Comparison of ENCODE assay signal across 13 cellular contexts in genomic region chr6:29617782-29618557, GRCh38. TPM values are rescaled to one million over a fixed set of nuclear protein-coding genes. Genes with fewer than 3 reads are reported as not detected.
DNase-seq lines count a peak whose midpoint lies in the region; ATAC-seq and TF ChIP-seq lines count a peak whose summit lies in the region.
"Had no signal": no experiment of that assay in that cellular context is flagged by ENCODE, and none has a peak within 500 bp of the region (broad histone marks: within the 10 kb centered on the region; RNA-seq: fewer than 3 reads in every experiment).

No MANE protein-coding gene starts in this region.

- no peaks in the 10 kb centered on the region for H3K9me3 Mint-ChIP-seq in activated CD4-positive, alpha-beta T cell treated with anti-CD3 and anti-CD28 coated beads for 36 hours (ENCODE audit: low read depth)
- no peaks in the 10 kb centered on the region for H3K9me3 Mint-ChIP-seq in stimulated activated effector memory CD8-positive, alpha-beta T cell treated with anti-CD3 and anti-CD28 coated beads, Interleukin-12 subunit alpha, Interleukin-12 subunit beta, amount 100 ng/mL, for 72 hours

- DNase-seq in activated CD4-positive, alpha-beta T cell treated with anti-CD3 and anti-CD28 coated beads for 36 hours: peak; percentile 26
- no peak for DNase-seq in activated CD4-positive, alpha-beta T cell treated with anti-CD3 and anti-CD28 coated beads for 48 hours
- DNase-seq in NB4 (ENCODE audit: low read depth) (no peak), choroid plexus epithelial cell (ENCODE audit: low read depth) (no peak), mucosa of descending colon (no peak), tibial nerve (ENCODE audit: low spot score in 2 of 2) (no peak)
- DNase-seq in stimulated activated effector memory CD8-positive, alpha-beta T cell treated with anti-CD3 and anti-CD28 coated beads, Interleukin-12 subunit alpha, Interleukin-12 subunit beta, amount 100 ng/mL, for 72 hours (ENCODE audit: low spot score in 2 of 2): no peak
- no peak for DNase-seq in activated T-cell treated with anti-CD3 and anti-CD28 coated beads, Interleukin-2, amount 50 U/mL, for 48 hours
- DNase-seq: DMS79, esophagus squamous epithelium, testis had no signal

- no peak overlapping the region for H3K4me3 Mint-ChIP-seq in activated CD4-positive, alpha-beta T cell treated with anti-CD3 and anti-CD28 coated beads for 36 hours
- H3K4me3 Mint-ChIP-seq in stimulated activated effector memory CD8-positive, alpha-beta T cell treated with anti-CD3 and anti-CD28 coated beads, Interleukin-12 subunit alpha, Interleukin-12 subunit beta, amount 100 ng/mL, for 72 hours: no peak overlapping the region

- intact Hi-C loops in activated CD4-positive, alpha-beta T cell treated with anti-CD3 and anti-CD28 coated beads for 36 hours (cut with DNase I, micrococcal nuclease): no loop called here
- intact Hi-C loops in mucosa of descending colon (cut with DNase I, micrococcal nuclease): no loop called here

- H3K27me3 ChIP-seq in tibial nerve: no peaks in the 10 kb centered on the region
- H3K27me3 ChIP-seq: esophagus squamous epithelium, testis had no signal

- H3K27ac Mint-ChIP-seq in activated CD4-positive, alpha-beta T cell treated with anti-CD3 and anti-CD28 coated beads for 36 hours: no peak overlapping the region
- no peak overlapping the region for H3K27ac Mint-ChIP-seq in stimulated activated effector memory CD8-positive, alpha-beta T cell treated with anti-CD3 and anti-CD28 coated beads, Interleukin-12 subunit alpha, Interleukin-12 subunit beta, amount 100 ng/mL, for 72 hours

- ATAC-seq in activated CD4-positive, alpha-beta T cell treated with anti-CD3 and anti-CD28 coated beads for 36 hours: no peak
- ATAC-seq in stimulated activated effector memory CD8-positive, alpha-beta T cell treated with anti-CD3 and anti-CD28 coated beads, Interleukin-12 subunit alpha, Interleukin-12 subunit beta, amount 100 ng/mL, for 72 hours: peak; percentile 24
- no peak for ATAC-seq in mucosa of descending colon

- H3K9me3 ChIP-seq in mucosa of descending colon (no peaks in the 10 kb centered on the region), tibial nerve (no peaks in the 10 kb centered on the region)
- H3K9me3 ChIP-seq: esophagus squamous epithelium, testis had no signal

- CTCF ChIA-PET in activated CD4-positive, alpha-beta T cell treated with anti-CD3 and anti-CD28 coated beads for 36 hours (lab: Charles Lee): interaction anchor here (0.7 to 2.6 kb wide), 3 partner anchors 32 to 189 kb away, joined by 3 to 10 read pairs (median 4); no protein-coding TSS in a partner anchor

- TF ChIP-seq CTCF in NB4 (IDR thresholded peaks at IDR 0.05; ENCODE audit: low read depth, low read length) (peak; percentile 43), choroid plexus epithelial cell (conservative IDR thresholded peaks at IDR 0.05; ENCODE audit: low read depth, low read length) (peak; percentile 30), mucosa of descending colon (IDR thresholded peaks at IDR 0.05) (no peak), tibial nerve (IDR thresholded peaks at IDR 0.05) (no peak)

- 91 to 93% methylated on average over 8 of the region's 8 CpGs for WGBS in tibial nerve, 2 donors

- H3K4me1 ChIP-seq in mucosa of descending colon (ENCODE audit: low read depth) (no peaks in the 10 kb centered on the region), tibial nerve (no peaks in the 10 kb centered on the region)
- H3K4me1 ChIP-seq: esophagus squamous epithelium, testis had no signal

- TF ChIP-seq POLR2A in NB4 (IDR thresholded peaks at IDR 0.05; ENCODE audit: extremely low read depth, insufficient read length) (no peak), tibial nerve (IDR thresholded peaks at IDR 0.05) (no peak)

- no peaks in the 10 kb centered on the region for H3K27me3 Mint-ChIP-seq in activated CD4-positive, alpha-beta T cell treated with anti-CD3 and anti-CD28 coated beads for 36 hours

- H3K4me3 ChIP-seq in NB4 (ENCODE audit: low read depth, low read length) (no peak overlapping the region), choroid plexus epithelial cell (ENCODE audit: low read depth, low read length) (no peak overlapping the region), mucosa of descending colon (no peak overlapping the region), tibial nerve (no peak overlapping the region)
- H3K4me3 ChIP-seq: esophagus squamous epithelium, testis had no signal

- H3K36me3 ChIP-seq in mucosa of descending colon (ENCODE audit: low read depth) (no peaks in the 10 kb centered on the region), tibial nerve (peaks cover 0 to 93% (median 0%) of the 10 kb centered on the region in 3 donors)

- no peaks in the 10 kb centered on the region for H3K4me1 Mint-ChIP-seq in activated CD4-positive, alpha-beta T cell treated with anti-CD3 and anti-CD28 coated beads for 36 hours
- H3K4me1 Mint-ChIP-seq in stimulated activated effector memory CD8-positive, alpha-beta T cell treated with anti-CD3 and anti-CD28 coated beads, Interleukin-12 subunit alpha, Interleukin-12 subunit beta, amount 100 ng/mL, for 72 hours: no peaks in the 10 kb centered on the region

- H3K36me3 Mint-ChIP-seq in activated CD4-positive, alpha-beta T cell treated with anti-CD3 and anti-CD28 coated beads for 36 hours (ENCODE audit: low read depth): peaks cover 24% of the 10 kb centered on the region
- H3K36me3 Mint-ChIP-seq in stimulated activated effector memory CD8-positive, alpha-beta T cell treated with anti-CD3 and anti-CD28 coated beads, Interleukin-12 subunit alpha, Interleukin-12 subunit beta, amount 100 ng/mL, for 72 hours: peaks cover 13% of the 10 kb centered on the region

- TF ChIP-seq EP300 in tibial nerve (IDR thresholded peaks at IDR 0.05): no peak

- POLR2A ChIA-PET in activated CD4-positive, alpha-beta T cell treated with anti-CD3 and anti-CD28 coated beads for 36 hours (lab: Charles Lee): no interaction called here

- H3K27ac ChIP-seq in tibial nerve: no peak overlapping the region
- H3K27ac ChIP-seq: esophagus squamous epithelium, testis had no signal

RNA-seq across cellular contexts. Expression of gene GABBR1, which starts 15.0 kb away (rescaled TPM):
- total RNA-seq in activated CD4-positive, alpha-beta T cell treated with anti-CD3 and anti-CD28 coated beads for 36 hours: 10 to 100 TPM; 25.8 to 35.9 TPM
- total RNA-seq in mucosa of descending colon (10 to 100 TPM; 12.2 to 62.5 (median 21.8) TPM), tibial nerve (10 to 100 TPM; 55.3 to 89.6 (median 70.5) TPM)

RNA-seq across cellular contexts. Expression of gene OR2H2, which starts 33.0 kb away (rescaled TPM):
- not detected for total RNA-seq in activated CD4-positive, alpha-beta T cell treated with anti-CD3 and anti-CD28 coated beads for 36 hours
- total RNA-seq in mucosa of descending colon: not detected
- not detected for total RNA-seq in tibial nerve
- total RNA-seq: cardiac septum, esophagus squamous epithelium, MCF 10A had no signal

RNA-seq across cellular contexts. Expression of gene MOG, which starts 38.9 kb away (rescaled TPM):
- total RNA-seq in activated CD4-positive, alpha-beta T cell treated with anti-CD3 and anti-CD28 coated beads for 36 hours: not detected
- total RNA-seq in mucosa of descending colon (not detected), tibial nerve (not detected)
- total RNA-seq: esophagus squamous epithelium, MCF 10A had no signal

RNA-seq across cellular contexts. Expression of gene UBD, which starts 58.4 kb away (rescaled TPM):
- under 1 TPM in 1 of 2 experiments, not detected in 1; 0.32 TPM for total RNA-seq in activated CD4-positive, alpha-beta T cell treated with anti-CD3 and anti-CD28 coated beads for 36 hours
- total RNA-seq in mucosa of descending colon (10 to 100 TPM in 1 of 3 donors, 1 to 10 TPM in 1, not detected in 1; 4.2 to 11.7 TPM), tibial nerve (10 to 100 TPM in 1 of 4 donors, under 1 TPM in 1, not detected in 2; 0.63 to 11.6 TPM)
- total RNA-seq: cardiac septum, MCF 10A had no signal

Comparison
In these comparisons a context has a peak if more than half of its experiments do, and no peak if none do; other contexts are left out.
1. CTCF ChIP-seq: peak in NB4 (single experiment) and choroid plexus epithelial cell (single experiment); none in mucosa of descending colon (single experiment) and tibial nerve (0 of 5).